In genomic region chr13:43805071-43805468, GRCh38 we compare ENCODE assay signal across 11 cellular contexts. TPM values are rescaled to one million over a fixed set of nuclear protein-coding genes. Genes with fewer than 3 reads are reported as not detected.
DNase-seq lines count a peak whose midpoint lies in the region; ATAC-seq and TF ChIP-seq lines count a peak whose summit lies in the region.
"Had no signal": no experiment of that assay in that cellular context is flagged by ENCODE, and none has a peak within 500 bp of the region (broad histone marks: within the 10 kb centered on the region; RNA-seq: fewer than 3 reads in every experiment).

No MANE protein-coding gene starts in this region.

- H3K4me3 ChIP-seq in esophagus muscularis mucosa, result peak overlapping the region in 2 of 4 donors; percentile 10 to 21
- H3K4me3 ChIP-seq: upper lobe of left lung had no signal

- H3K9me3 ChIP-seq in esophagus muscularis mucosa, result no peaks in the 10 kb centered on the region
- H3K9me3 ChIP-seq: upper lobe of left lung had no signal

- no peak for TF ChIP-seq CTCF in esophagus muscularis mucosa (IDR thresholded peaks at IDR 0.05)

- no peaks in the 10 kb centered on the region for H3K27me3 ChIP-seq in esophagus muscularis mucosa
- H3K27me3 ChIP-seq: upper lobe of left lung had no signal

- 6% methylated on average over 3 of the region's 3 CpGs for WGBS in esophagus muscularis mucosa

- H3K27ac ChIP-seq in esophagus muscularis mucosa (replicated peaks in 1 of 4), result peak overlapping the region; percentile 34 to 71 (median 38)
- H3K27ac ChIP-seq: upper lobe of left lung had no signal

- no peaks in the 10 kb centered on the region for H3K36me3 ChIP-seq in esophagus muscularis mucosa
- H3K36me3 ChIP-seq: upper lobe of left lung had no signal

- ATAC-seq in HG02970 (IDR thresholded peaks at IDR 0.05; ENCODE audit: low FRiP score, unreplicated experiment) (no peak), GM21717 (IDR thresholded peaks at IDR 0.05; ENCODE audit: unreplicated experiment) (no peak)

- intact Hi-C loops in esophagus muscularis mucosa (cut with DNase I), result loop anchor here (2.0 kb wide), 1 partner anchor 720 kb away; no protein-coding TSS in a partner anchor

- peaks cover 0 to 11% (median 8%) of the 10 kb centered on the region in 4 donors for H3K4me1 ChIP-seq in esophagus muscularis mucosa

- TF ChIP-seq POLR2A in esophagus muscularis mucosa (IDR thresholded peaks at IDR 0.05; ENCODE audit: low read depth), result no peak

- TF ChIP-seq EP300 in esophagus muscularis mucosa (IDR thresholded peaks at IDR 0.05), result no peak

- DNase-seq in NCI-H146 (lab: John Stamatoyannopoulos, UW), result peak; percentile 20
- no peak for DNase-seq in NCI-H146 treated with DMSO at 0.1 percent for 48 hours (lab: John Stamatoyannopoulos, UW; ENCODE audit: unreplicated experiment)
- DNase-seq in NCI-H69 (lab: John Stamatoyannopoulos, UW), result peak; percentile 88
- DNase-seq in esophagus muscularis mucosa (ENCODE audit: extremely low spot score), result no peak
- peak; percentile 94 for DNase-seq in renal cortical epithelial cell (ENCODE audit: low read depth)
- DNase-seq in NCI-H1105 (lab: John Stamatoyannopoulos, UW), result no peak
- DNase-seq: activated B cell treated with CpG ODN at 0.5 μM for 24 hours, upper lobe of left lung had no signal

RNA-seq across cellular contexts. Expression of gene ENOX1, which starts 18.3 kb away (rescaled TPM):
- total RNA-seq in esophagus muscularis mucosa, result 10 to 100 TPM in 3 of 4 donors, 1 to 10 TPM in 1; 9.3 to 14.1 (median 12.4) TPM
- total RNA-seq in renal cortical epithelial cell, result 0.52 and 2.7 TPM in 2 replicates
- total RNA-seq: activated B cell treated with CpG ODN at 0.5 μM for 24 hours, B cell had no signal

Comparison
In these comparisons a context has a peak if more than half of its experiments do, and no peak if none do; other contexts are left out.
1. DNase-seq: peak in NCI-H146 (single experiment), NCI-H69 (single experiment) and renal cortical epithelial cell (single experiment); none in NCI-H146 treated with DMSO at 0.1 percent for 48 hours (single experiment), esophagus muscularis mucosa (single experiment) and NCI-H1105 (single experiment).